Comparison of ENCODE assay signal across 33 cellular contexts in genomic region chr2:86706935-86707334, GRCh38.
"Had no signal": no experiment of that assay in that cellular context is flagged by ENCODE, and none has a peak within 500 bp of the region (broad histone marks: within the 10 kb centered on the region; RNA-seq: fewer than 3 reads in every experiment).

No MANE protein-coding gene starts in this region.

- DNase-seq: activated effector memory CD4-positive, alpha-beta T cell treated with anti-CD3 and anti-CD28 coated beads, Interleukin-2, amount 50 U/mL, for 16 hours; activated effector memory CD4-positive, alpha-beta T cell treated with Interleukin-2 at 50 U/mL for 16 hours; activated gamma-delta T cell; activated gamma-delta T cell treated with Interleukin-2 at 50 U/mL for 16 hours; activated naive CD4-positive, alpha-beta T cell; activated naive CD4-positive, alpha-beta T cell treated with anti-CD3 and anti-CD28 coated beads for 36 hours; activated naive CD4-positive, alpha-beta T cell treated with anti-CD3 and anti-CD28 coated beads, Interleukin-2, amount 10 ng/mL, durations not matched to agents 7 days and 5 days; activated naive CD4-positive, alpha-beta T cell treated with anti-CD3 and anti-CD28 coated beads, Interleukin-2, amount 50 U/mL, for 16 hours; activated naive CD4-positive, alpha-beta T cell treated with Interleukin-2 at 50 U/mL for 16 hours; activated naive CD8-positive, alpha-beta T cell treated with anti-CD3 and anti-CD28 coated beads for 36 hours; activated naive CD8-positive, alpha-beta T cell treated with anti-CD3 and anti-CD28 coated beads, Interleukin-2, amount 10 ng/mL, durations not matched to agents 7 days and 5 days; activated naive CD8-positive, alpha-beta T cell treated with anti-CD3 and anti-CD28 coated beads, Interleukin-2, amount 50 U/mL, for 24 hours; activated T-cell treated with anti-CD3 and anti-CD28 coated beads for 4 hours; activated T-cell treated with anti-CD3 and anti-CD28 coated beads, Interleukin-2, amount 50 U/mL, for 1 hour; activated T-cell treated with anti-CD3 and anti-CD28 coated beads, Interleukin-2, amount 50 U/mL, for 24 hours; activated T-cell treated with anti-CD3 and anti-CD28 coated beads, Interleukin-2, amount 50 U/mL, for 4 hours; activated T-cell treated with anti-CD3 and anti-CD28 coated beads, Interleukin-2, amount 50 U/mL, for 48 hours; activated T-cell treated with anti-CD3 and anti-CD28 coated beads, Interleukin-2, amount 50 U/mL, for 72 hours; adrenal gland; amniotic stem cell; amygdala; anterior cingulate cortex; aorta; body of pancreas; brain microvascular endothelial cell; caudate nucleus; central memory CD4-positive, alpha-beta T cell; cerebellar nuclear complex had no signal

- H3K9me3 ChIP-seq: adrenal gland, ascending aorta, body of pancreas, breast epithelium had no signal

- H3K27me3 ChIP-seq: adrenal gland, ascending aorta, body of pancreas, brain microvascular endothelial cell, breast epithelium, cardiac muscle cell had no signal

- H3K4me3 ChIP-seq: adrenal gland, ascending aorta, body of pancreas, breast epithelium, cardiac muscle cell had no signal

- H3K36me3 ChIP-seq: adrenal gland, ascending aorta, brain microvascular endothelial cell, breast epithelium, cardiac muscle cell had no signal

- ATAC-seq: activated naive CD4-positive, alpha-beta T cell treated with anti-CD3 and anti-CD28 coated beads, Interleukin-2, amount 50 U/mL, for 72 hours; activated naive CD8-positive, alpha-beta T cell treated with anti-CD3 and anti-CD28 coated beads, Interleukin-2, amount 50 U/mL, for 24 hours; activated T-cell treated with anti-CD3 and anti-CD28 coated beads, Interleukin-2, amount 50 U/mL, for 4 hours; activated T-cell treated with anti-CD3 and anti-CD28 coated beads, Interleukin-2, amount 50 U/mL, for 72 hours; activated T-helper 17 cell treated with anti-CD3 and anti-CD28 coated beads, Interleukin-2, amount 50 U/mL, for 72 hours; body of pancreas had no signal

- H3K4me1 ChIP-seq: breast epithelium had no signal

- H3K27ac ChIP-seq: adrenal gland, ascending aorta, body of pancreas, brain microvascular endothelial cell, breast epithelium, cardiac muscle cell had no signal
